In the genomic region with DNA sequence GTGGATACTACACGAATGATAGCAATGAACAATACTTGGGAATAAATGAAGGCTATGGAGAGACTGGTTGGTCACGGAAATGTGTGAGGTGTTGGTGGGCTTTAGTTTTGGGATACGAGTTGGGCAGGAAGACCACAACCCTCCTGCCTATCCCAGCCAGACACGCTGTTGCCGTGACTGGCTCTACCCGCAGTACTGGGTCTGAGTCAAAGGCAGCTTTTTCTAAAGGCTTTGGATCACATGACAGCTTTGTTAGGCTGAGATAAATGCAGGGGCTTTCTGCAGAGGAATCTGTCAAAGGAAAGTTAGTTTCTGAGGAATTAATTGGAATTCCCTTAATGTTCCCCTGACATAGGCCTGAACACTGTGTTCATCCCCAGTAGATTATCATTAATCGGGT, we compare ENCODE assay signal across 17 cellular contexts.
DNase-seq lines count a peak whose midpoint lies in the region; ATAC-seq, FAIRE-seq and TF ChIP-seq lines count a peak whose summit lies in the region.
"Had no signal": no experiment of that assay in that cellular context is flagged by ENCODE, and none has a peak within 500 bp of the region (broad histone marks: within the 10 kb centered on the region; RNA-seq: fewer than 3 reads in every experiment).

No MANE protein-coding gene starts in this region.

- H3K27ac Mint-ChIP-seq in neural progenitor cell = no peak overlapping the region
- H3K27ac Mint-ChIP-seq: CD4-positive, alpha-beta memory T cell had no signal

- intact Hi-C loops in head of caudate nucleus (cut with DNase I) = no loop called here

- POLR2A ChIA-PET in H1 (lab: Charles Lee; ENCODE audit: partially characterized antibody) = no interaction called here

- H3K9me3 Mint-ChIP-seq in neural progenitor cell = no peaks in the 10 kb centered on the region

- peaks cover 6% of the 10 kb centered on the region for H3K4me1 Mint-ChIP-seq in neural progenitor cell
- H3K4me1 Mint-ChIP-seq: CD4-positive, alpha-beta memory T cell had no signal

- H2BK5ac ChIP-seq in H1 (ENCODE audit: low read depth, low read length) = no peak overlapping the region

- CTCF ChIA-PET in H1 (lab: Charles Lee; ENCODE audit: partially characterized antibody) = interaction anchor here (3.2 kb wide), 1 partner anchor 13 kb away, joined by 13 read pairs; no protein-coding TSS in a partner anchor

- no peak for TF ChIP-seq RAD21 in H1 (IDR thresholded peaks at IDR 0.05 in 1 of 2, conservative IDR thresholded peaks at IDR 0.05 in 1 of 2; ENCODE audit: low read depth in 2 of 2, low read length in 2 of 2)

- H4K5ac ChIP-seq in H1 (ENCODE audit: insufficient read length, low read depth, low read length) = no peak overlapping the region

- no peak for TF ChIP-seq POLR2A in H1 (IDR thresholded peaks at IDR 0.05; ENCODE audit: control extremely low read depth in 1 of 2, low read depth in 2 of 2, low read length in 2 of 2)

- peak; percentile 83 for DNase-seq in NCI-H82 treated with DMSO at 0.1 percent for 48 hours (lab: John Stamatoyannopoulos, UW; ENCODE audit: unreplicated experiment)
- DNase-seq in H1 (ENCODE audit: low read depth in 1 of 2, low spot score in 2 of 2) = no peak
- DNase-seq in neural progenitor cell (ENCODE audit: low spot score) = peak; percentile 54
- DNase-seq in head of caudate nucleus = no peak
- DNase-seq: BE2C; CD4-positive, alpha-beta memory T cell; COR-L47; DMS153; DND-41; GOT3 had no signal

- H3K36me3 ChIP-seq in H1 (ENCODE audit: control insufficient read depth in 2 of 4, insufficient read depth in 4 of 4, low read length in 3 of 4) (no peaks in the 10 kb centered on the region), neural progenitor cell (no peaks in the 10 kb centered on the region)
- H3K36me3 ChIP-seq: BE2C had no signal

- H3K9me3 ChIP-seq in H1 (ENCODE audit: insufficient read depth in 2 of 2, low read depth in 1 of 2, low read length in 1 of 2) = no peaks in the 10 kb centered on the region
- no peaks in the 10 kb centered on the region for H3K9me3 ChIP-seq in neural progenitor cell (ENCODE audit: low read depth)
- H3K9me3 ChIP-seq: A549, BE2C had no signal

- no peak overlapping the region for H2BK12ac ChIP-seq in H1 (ENCODE audit: low read depth, low read length)

- H3K18ac ChIP-seq in H1 (ENCODE audit: extremely low read depth, low read length) = no peak overlapping the region

- no peak overlapping the region for H3K4ac ChIP-seq in H1 (replicated peaks; ENCODE audit: insufficient read length, low read depth, low read length)

- H3K27ac ChIP-seq in H1 (ENCODE audit: low read depth, low read length) (no peak overlapping the region), neural progenitor cell (no peak overlapping the region)
- H3K27ac ChIP-seq: A549, C4-2B, HL-60 had no signal

- H2AK5ac ChIP-seq in H1 (ENCODE audit: low read depth, low read length) = no peak overlapping the region

- H2BK15ac ChIP-seq in H1 (ENCODE audit: low read length) = no peak overlapping the region

- H4K20me1 ChIP-seq in H1 (replicated peaks in 1 of 2; ENCODE audit: control insufficient read depth in 1 of 2, insufficient read depth in 2 of 2, low read length in 2 of 2) (no peaks in the 10 kb centered on the region), neural progenitor cell (ENCODE audit: low read depth) (no peaks in the 10 kb centered on the region)

- H3K79me2 ChIP-seq in H1 (ENCODE audit: control insufficient read depth in 1 of 2, insufficient read depth in 2 of 2, low read length in 2 of 2) (no peaks in the 10 kb centered on the region), neural progenitor cell (ENCODE audit: low read depth) (no peaks in the 10 kb centered on the region)

- H3K4me3 ChIP-seq in H1 (ENCODE audit: extremely low read depth in 1 of 4, insufficient read depth in 2 of 4, low read depth in 3 of 4, low read length in 4 of 4) = no peak overlapping the region
- no peak overlapping the region for H3K4me3 ChIP-seq in neural progenitor cell
- H3K4me3 ChIP-seq: A549 had no signal

- no peak overlapping the region for H2BK20ac ChIP-seq in H1 (ENCODE audit: low read length)

- FAIRE-seq in H1 (lab: Jason Lieb, UNC) = no peak
- FAIRE-seq: A549, GM18507 had no signal

- H3K27me3 ChIP-seq in H1 (replicated peaks in 1 of 4; ENCODE audit: control insufficient read depth in 3 of 4, extremely low read depth in 1 of 4, insufficient read depth in 3 of 4, low read length in 3 of 4) (no peaks in the 10 kb centered on the region), neural progenitor cell (no peaks in the 10 kb centered on the region)
- H3K27me3 ChIP-seq: BE2C had no signal

- H3K79me1 ChIP-seq in H1 (ENCODE audit: low read depth, low read length) = no peaks in the 10 kb centered on the region

- ATAC-seq in GM19467 (IDR thresholded peaks at IDR 0.05; ENCODE audit: unreplicated experiment) = no peak
- ATAC-seq in HG03460 (IDR thresholded peaks at IDR 0.05; ENCODE audit: unreplicated experiment) = no peak
- ATAC-seq: A549, HCT116 had no signal

- H3K4me1 ChIP-seq in H1 (replicated peaks in 1 of 4; ENCODE audit: control insufficient read depth in 3 of 4, insufficient read depth in 4 of 4, low read length in 3 of 4) (no peaks in the 10 kb centered on the region), neural progenitor cell (peaks cover 8% of the 10 kb centered on the region)
- H3K4me1 ChIP-seq: A549, BE2C had no signal

- H3F3A ChIP-seq in neural progenitor cell (ENCODE audit: low read depth) = no peaks in the 10 kb centered on the region

- H3K9ac ChIP-seq in H1 (replicated peaks in 1 of 4; ENCODE audit: extremely low read depth in 1 of 4, low read depth in 3 of 4, low read length in 3 of 4) (no peak overlapping the region), neural progenitor cell (no peak overlapping the region)

- no peak for TF ChIP-seq EP300 in H1 (IDR thresholded peaks at IDR 0.05; ENCODE audit: borderline replicate concordance in 1 of 2, low read depth in 2 of 2, low read length in 2 of 2)

- H3K4me3 Mint-ChIP-seq in neural progenitor cell = no peak overlapping the region
- H3K4me3 Mint-ChIP-seq: CD4-positive, alpha-beta memory T cell had no signal

- H3K4me2 ChIP-seq in H1 (ENCODE audit: insufficient read depth in 1 of 2, low read depth in 2 of 2, low read length in 2 of 2) (no peak overlapping the region), neural progenitor cell (peak overlapping the region; percentile 31)
- H3K4me2 ChIP-seq: A549 had no signal

- no peak overlapping the region for H4K8ac ChIP-seq in H1 (ENCODE audit: extremely low read depth, insufficient read depth, low read length)

- H3K56ac ChIP-seq in H1 (replicated peaks; ENCODE audit: insufficient read length, low read depth, low read length) = no peak overlapping the region

- TF ChIP-seq CTCF in H1 (IDR thresholded peaks at IDR 0.05; ENCODE audit: control extremely low read depth in 1 of 3, insufficient read depth in 1 of 3, low read depth in 1 of 3, low read length in 3 of 3) = no peak
- TF ChIP-seq CTCF in neural progenitor cell (IDR thresholded peaks at IDR 0.05) = no peak

- no peaks in the 10 kb centered on the region; the same call in 1 of the 2 replicates for H3K23me2 ChIP-seq in H1 (ENCODE audit: low read depth, low read length)

- peak overlapping the region; percentile 96 for H2AFZ ChIP-seq in H1 (ENCODE audit: low read length)
- H2AFZ ChIP-seq in neural progenitor cell (replicated peaks) = peak overlapping the region; percentile 79

- H4K91ac ChIP-seq in H1 (replicated peaks; ENCODE audit: insufficient read length, low read length) = no peak overlapping the region

- H3K27me3 Mint-ChIP-seq in neural progenitor cell (ENCODE audit: insufficient read depth, low read depth) = peaks cover 3% of the 10 kb centered on the region
- H3K27me3 Mint-ChIP-seq: CD4-positive, alpha-beta memory T cell had no signal

- H3K23ac ChIP-seq in H1 (ENCODE audit: insufficient read length) = no peak overlapping the region

- WGBS in H1 (ENCODE audit: extremely low coverage in 1 of 2, insufficient coverage in 1 of 2, insufficient read length in 1 of 2, insufficient replicate concordance in 2 of 2, low coverage in 1 of 2, low lambda C conversion rate in 2 of 2, missing lambda C conversion rate in 1 of 2), 2 experiments = 77% methylated on average over 7 of the region's 7 CpGs; no CpG with 5 or more reads in 1 of the 2 experiments

- H3K36me3 Mint-ChIP-seq in neural progenitor cell = no peaks in the 10 kb centered on the region
- H3K36me3 Mint-ChIP-seq: CD4-positive, alpha-beta memory T cell had no signal

- no peak overlapping the region for H2BK120ac ChIP-seq in H1 (replicated peaks; ENCODE audit: low read depth, low read length)

- H3K14ac ChIP-seq in H1 (ENCODE audit: insufficient read length) = no peak overlapping the region

TF ChIP-seq in H1, 55 proteins besides CTCF, POLR2A, EP300 and RAD21:
- no peak for TF ChIP-seq PHF8 (conservative IDR thresholded peaks at IDR 0.05; ENCODE audit: low read depth, low read length)
- TF ChIP-seq EGR1 (IDR thresholded peaks at IDR 0.05; ENCODE audit: borderline replicate concordance, low read depth, low read length) = no peak
- no peak for TF ChIP-seq KDM5A (IDR thresholded peaks at IDR 0.05; ENCODE audit: low read length)
- TF ChIP-seq HDAC2 (IDR thresholded peaks at IDR 0.05; ENCODE audit: borderline replicate concordance in 1 of 2, low read depth in 2 of 2, low read length in 2 of 2) = no peak
- TF ChIP-seq SP1 (IDR thresholded peaks at IDR 0.05; ENCODE audit: low read depth, low read length) = no peak
- TF ChIP-seq TEAD4 (IDR thresholded peaks at IDR 0.05; ENCODE audit: low read depth, low read length) = no peak
- TF ChIP-seq POU5F1 (IDR thresholded peaks at IDR 0.05; ENCODE audit: low read depth, low read length) = no peak
- no peak for TF ChIP-seq RBBP5 (IDR thresholded peaks at IDR 0.05; ENCODE audit: borderline replicate concordance, low read depth, low read length)
- TF ChIP-seq, protein P1, sequence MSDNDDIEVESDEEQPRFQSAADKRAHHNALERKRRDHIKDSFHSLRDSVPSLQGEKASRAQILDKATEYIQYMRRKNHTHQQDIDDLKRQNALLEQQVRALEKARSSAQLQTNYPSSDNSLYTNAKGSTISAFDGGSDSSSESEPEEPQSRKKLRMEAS (IDR thresholded peaks at IDR 0.05) = no peak
- TF ChIP-seq, protein P2, sequence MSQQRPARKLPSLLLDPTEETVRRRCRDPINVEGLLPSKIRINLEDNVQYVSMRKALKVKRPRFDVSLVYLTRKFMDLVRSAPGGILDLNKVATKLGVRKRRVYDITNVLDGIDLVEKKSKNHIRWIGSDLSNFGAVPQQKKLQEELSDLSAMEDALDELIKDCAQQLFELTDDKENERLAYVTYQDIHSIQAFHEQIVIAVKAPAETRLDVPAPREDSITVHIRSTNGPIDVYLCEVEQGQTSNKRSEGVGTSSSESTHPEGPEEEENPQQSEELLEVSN (IDR thresholded peaks at IDR 0.05) = no peak
- no peak for TF ChIP-seq CHD2 (IDR thresholded peaks at IDR 0.05; ENCODE audit: low read length)
TF ChIP-seq in H1: peak in this region for 0.

Comparison
In these comparisons a context has a peak if more than half of its experiments do, and no peak if none do; other contexts are left out.
1. DNase-seq: peak in NCI-H82 treated with DMSO at 0.1 percent for 48 hours (single experiment) and neural progenitor cell (single experiment); none in H1 (0 of 2) and head of caudate nucleus (0 of 42).